In genomic region chr2:237662671-237663093, GRCh38 we compare ENCODE assay signal across 9 cellular contexts. TPM values are rescaled to one million over a fixed set of nuclear protein-coding genes. Genes with fewer than 3 reads are reported as not detected.
DNase-seq lines count a peak whose midpoint lies in the region; ATAC-seq and TF ChIP-seq lines count a peak whose summit lies in the region.
"Had no signal": no experiment of that assay in that cellular context is flagged by ENCODE, and none has a peak within 500 bp of the region (broad histone marks: within the 10 kb centered on the region; RNA-seq: fewer than 3 reads in every experiment).

No MANE protein-coding gene starts in this region.

- no peak for TF ChIP-seq POLR2A in GM18505 (IDR thresholded peaks at IDR 0.05; ENCODE audit: borderline replicate concordance, extremely low read depth, insufficient read depth, insufficient read length)

- no peaks in the 10 kb centered on the region for H3K36me3 Mint-ChIP-seq in activated naive CD8-positive, alpha-beta T cell treated with anti-CD3 and anti-CD28 coated beads, Interleukin-2, amount 50 U/mL, for 24 hours (ENCODE audit: low read depth)

- H3K4me3 ChIP-seq in Panc1 (ENCODE audit: low read depth in 2 of 2, low read length in 2 of 2), result no peak overlapping the region

- DNase-seq in COLO668 (lab: John Stamatoyannopoulos, UW; ENCODE audit: unreplicated experiment) (peak; percentile 82), LHCN-M2 (ENCODE audit: low read depth) (peak; percentile 44), Panc1 (ENCODE audit: low read depth, low spot score) (no peak), left ventricle myocardium superior (peak; percentile 89), renal cortical epithelial cell (ENCODE audit: low read depth) (peak; percentile 98), hippocampal formation (lab: John Stamatoyannopoulos, UW) (no peak)
- DNase-seq in activated naive CD8-positive, alpha-beta T cell treated with anti-CD3 and anti-CD28 coated beads, Interleukin-2, amount 50 U/mL, for 24 hours, result peak; percentile 74

- 0 out of 2 replicates have a peak, but pooled peaks cover 4% of the 10 kb centered on the region for H3K4me1 ChIP-seq in Panc1 (ENCODE audit: control insufficient read depth, insufficient read depth, low read length)

- TF ChIP-seq CTCF in Panc1 (IDR thresholded peaks at IDR 0.05), result no peak

- no peaks in the 10 kb centered on the region for H3K9me3 Mint-ChIP-seq in activated naive CD8-positive, alpha-beta T cell treated with anti-CD3 and anti-CD28 coated beads, Interleukin-2, amount 50 U/mL, for 24 hours

- no peaks in the 10 kb centered on the region for H3K36me3 ChIP-seq in Panc1 (ENCODE audit: control insufficient read depth, insufficient read depth, low read length)
- H3K36me3 ChIP-seq: neutrophil had no signal

- in situ Hi-C loops in Panc1 (cut with HindIII; ENCODE audit: low pct_unique_long_range_greater_than_20kb, low sequenced_read_pairs), result no loop called here

- H3K4me1 Mint-ChIP-seq in activated naive CD8-positive, alpha-beta T cell treated with anti-CD3 and anti-CD28 coated beads, Interleukin-2, amount 50 U/mL, for 24 hours, result peaks cover 10% of the 10 kb centered on the region

- H3K27me3 Mint-ChIP-seq in activated naive CD8-positive, alpha-beta T cell treated with anti-CD3 and anti-CD28 coated beads, Interleukin-2, amount 50 U/mL, for 24 hours, result peaks cover 2% of the 10 kb centered on the region

- H3K4me3 Mint-ChIP-seq in activated naive CD8-positive, alpha-beta T cell treated with anti-CD3 and anti-CD28 coated beads, Interleukin-2, amount 50 U/mL, for 24 hours, result no peak overlapping the region

- ATAC-seq in Panc1 (peak; percentile 55; the same call in 1 of the 2 replicates), left ventricle myocardium superior (peak; percentile 88), GM18505 (IDR thresholded peaks at IDR 0.05; ENCODE audit: unreplicated experiment) (no peak)
- peak; percentile 89 for ATAC-seq in activated naive CD8-positive, alpha-beta T cell treated with anti-CD3 and anti-CD28 coated beads, Interleukin-2, amount 50 U/mL, for 24 hours

- no peak overlapping the region for H3K27ac Mint-ChIP-seq in activated naive CD8-positive, alpha-beta T cell treated with anti-CD3 and anti-CD28 coated beads, Interleukin-2, amount 50 U/mL, for 24 hours

- POLR2A ChIA-PET in Panc1 (lab: Charles Lee), result no interaction called here

- no TSS peak for BruUV-seq in Panc1 (replicated peaks; lab: Mats Ljungman, UMichigan)

- no peaks in the 10 kb centered on the region for H3K9me3 ChIP-seq in Panc1 (ENCODE audit: control insufficient read depth, insufficient read depth, low read depth, low read length)
- H3K9me3 ChIP-seq: neutrophil had no signal

- no peak overlapping the region for H3K27ac ChIP-seq in Panc1 (ENCODE audit: low read length)
- H3K27ac ChIP-seq: neutrophil had no signal

- no peaks in the 10 kb centered on the region for H3K27me3 ChIP-seq in Panc1 (ENCODE audit: control insufficient read depth, insufficient read depth, low read length)

- intact Hi-C loops in Panc1 (cut with micrococcal nuclease; ENCODE audit: unreplicated experiment), result no loop called here
- intact Hi-C loops in left ventricle myocardium superior (cut with micrococcal nuclease), result no loop called here

- CTCF ChIA-PET in Panc1 (lab: Charles Lee), result interaction anchor here (0.6 kb wide), 2 partner anchors 19 to 104 kb away, joined by 3 to 4 read pairs; no protein-coding TSS in a partner anchor

RNA-seq across cellular contexts. Expression of gene LRRFIP1, which starts 35.3 kb away (rescaled TPM):
- 42.1 and 60.7 TPM in 2 replicates for total RNA-seq in LHCN-M2 (2014; rRNA removed)
- polyA plus RNA-seq in LHCN-M2 (2012), result 52.9 TPM
- total RNA-seq in Panc1 (2021; ENCODE audit: unreplicated experiment), result 121 TPM
- 61.9 TPM for polyA plus RNA-seq in Panc1 (2012; ENCODE audit: insufficient read length)
- total RNA-seq in left ventricle myocardium superior, result 101 TPM
- 72.6 and 156 TPM in 2 replicates for total RNA-seq in renal cortical epithelial cell

Comparison
In these comparisons a context has a peak if more than half of its experiments do, and no peak if none do; other contexts are left out.
1. DNase-seq: peak in COLO668 (single experiment), LHCN-M2 (single experiment), activated naive CD8-positive, alpha-beta T cell treated with anti-CD3 and anti-CD28 coated beads, Interleukin-2, amount 50 U/mL, for 24 hours (single experiment), left ventricle myocardium superior (single experiment) and renal cortical epithelial cell (single experiment); none in Panc1 (single experiment) and hippocampal formation (0 of 2).